In the genomic region with DNA sequence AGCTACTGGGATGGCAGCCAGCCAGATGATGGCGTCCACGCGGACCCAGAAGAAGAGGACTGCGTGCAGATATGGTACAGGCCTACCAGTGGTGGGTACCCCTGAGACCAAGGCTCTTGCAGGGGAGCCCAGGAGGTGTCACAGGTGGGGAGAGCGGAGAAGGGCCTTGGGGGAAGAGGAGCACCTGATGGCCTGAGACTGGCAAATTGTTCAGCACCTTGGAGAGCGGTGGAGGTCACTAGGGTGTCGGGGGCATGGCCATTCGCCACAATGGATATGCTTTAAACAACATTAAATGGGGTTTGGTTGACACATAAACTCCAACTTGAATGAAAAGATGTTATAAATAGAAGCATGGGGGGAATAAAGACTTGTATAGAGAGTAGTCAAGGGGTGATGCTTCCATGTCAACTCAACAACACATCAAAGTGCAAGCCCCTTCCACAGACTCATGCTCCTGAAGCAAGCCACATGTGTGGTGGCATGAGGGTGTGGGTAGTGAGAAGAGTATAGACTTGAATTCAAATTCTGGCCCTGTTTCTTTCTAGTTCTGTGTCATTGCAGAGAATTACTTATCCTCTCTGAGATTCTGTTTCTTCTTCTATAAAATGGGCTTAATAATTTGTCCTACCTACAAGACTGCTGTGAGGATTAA, we compare ENCODE assay signal across 1 cellular context.
TF ChIP-seq lines count a peak whose summit lies in the region.

No MANE protein-coding gene starts in this region.

TF ChIP-seq in K562, 482 proteins besides CTCF, POLR2A, EP300 and RAD21 (continued from another document and continues in another):
- no peak for TF ChIP-seq DEAF1 (CRISPR knock-in tag; IDR thresholded peaks at IDR 0.05)
- TF ChIP-seq ZNF609 (CRISPR knock-in tag; IDR thresholded peaks at IDR 0.05; ENCODE audit: borderline replicate concordance), result no peak
- TF ChIP-seq ETV6 (IDR thresholded peaks at IDR 0.05; ENCODE audit: borderline replicate concordance in 1 of 2, low read depth in 2 of 2, low read length in 1 of 2), result no peak
- TF ChIP-seq ETV6 (CRISPR knock-in tag; IDR thresholded peaks at IDR 0.05; ENCODE audit: borderline replicate concordance), result no peak
- no peak for TF ChIP-seq CHD7 (IDR thresholded peaks at IDR 0.05; ENCODE audit: low read depth, low read length)
- TF ChIP-seq ELF1 (tag; IDR thresholded peaks at IDR 0.05), result no peak
- TF ChIP-seq, protein P1, sequence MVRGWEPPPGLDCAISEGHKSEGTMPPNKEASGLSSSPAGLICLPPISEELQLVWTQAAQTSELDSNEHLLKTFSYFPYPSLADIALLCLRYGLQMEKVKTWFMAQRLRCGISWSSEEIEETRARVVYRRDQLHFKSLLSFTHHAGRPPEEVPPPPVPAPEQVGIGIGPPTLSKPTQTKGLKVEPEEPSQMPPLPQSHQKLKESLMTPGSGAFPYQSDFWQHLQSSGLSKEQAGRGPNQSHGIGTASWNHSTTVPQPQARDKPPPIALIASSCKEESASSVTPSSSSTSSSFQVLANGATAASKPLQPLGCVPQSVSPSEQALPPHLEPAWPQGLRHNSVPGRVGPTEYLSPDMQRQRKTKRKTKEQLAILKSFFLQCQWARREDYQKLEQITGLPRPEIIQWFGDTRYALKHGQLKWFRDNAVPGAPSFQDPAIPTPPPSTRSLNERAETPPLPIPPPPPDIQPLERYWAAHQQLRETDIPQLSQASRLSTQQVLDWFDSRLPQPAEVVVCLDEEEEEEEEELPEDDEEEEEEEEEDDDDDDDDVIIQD (CRISPR knock-in tag; IDR thresholded peaks at IDR 0.05), result no peak
- no peak for TF ChIP-seq ZBED1 (IDR thresholded peaks at IDR 0.05)
- TF ChIP-seq KLF10 (CRISPR knock-in tag; IDR thresholded peaks at IDR 0.05), result no peak
- TF ChIP-seq, protein P2, sequence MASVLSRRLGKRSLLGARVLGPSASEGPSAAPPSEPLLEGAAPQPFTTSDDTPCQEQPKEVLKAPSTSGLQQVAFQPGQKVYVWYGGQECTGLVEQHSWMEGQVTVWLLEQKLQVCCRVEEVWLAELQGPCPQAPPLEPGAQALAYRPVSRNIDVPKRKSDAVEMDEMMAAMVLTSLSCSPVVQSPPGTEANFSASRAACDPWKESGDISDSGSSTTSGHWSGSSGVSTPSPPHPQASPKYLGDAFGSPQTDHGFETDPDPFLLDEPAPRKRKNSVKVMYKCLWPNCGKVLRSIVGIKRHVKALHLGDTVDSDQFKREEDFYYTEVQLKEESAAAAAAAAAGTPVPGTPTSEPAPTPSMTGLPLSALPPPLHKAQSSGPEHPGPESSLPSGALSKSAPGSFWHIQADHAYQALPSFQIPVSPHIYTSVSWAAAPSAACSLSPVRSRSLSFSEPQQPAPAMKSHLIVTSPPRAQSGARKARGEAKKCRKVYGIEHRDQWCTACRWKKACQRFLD (CRISPR knock-in tag; IDR thresholded peaks at IDR 0.05), result peak; percentile 38; the same call in 1 of the 2 replicates
- no peak for TF ChIP-seq NCOA2 (IDR thresholded peaks at IDR 0.05; ENCODE audit: partially characterized antibody in 2 of 2)
- TF ChIP-seq ZNF717 (CRISPR knock-in tag; IDR thresholded peaks at IDR 0.05), result no peak
- peak; percentile 47; the same call in 1 of the 2 replicates for TF ChIP-seq HDAC2 (IDR thresholded peaks at IDR 0.05)
- TF ChIP-seq CBX2 (IDR thresholded peaks at IDR 0.05; ENCODE audit: insufficient read depth, low read length, poor library complexity, severe bottlenecking), result no peak
- no peak for TF ChIP-seq CHD2 (IDR thresholded peaks at IDR 0.05; ENCODE audit: low read depth, low read length)
- no peak for TF ChIP-seq SMAD2 (IDR thresholded peaks at IDR 0.05; ENCODE audit: low read depth, low read length)
- TF ChIP-seq PHF21A (IDR thresholded peaks at IDR 0.05; ENCODE audit: borderline replicate concordance, low read depth), result no peak
- no peak for TF ChIP-seq SOX6 (IDR thresholded peaks at IDR 0.05)
- peak; percentile 34 for TF ChIP-seq NFIC (IDR thresholded peaks at IDR 0.05)
- no peak for TF ChIP-seq SRSF3 (IDR thresholded peaks at IDR 0.05; ENCODE audit: insufficient read depth, low read length)
- no peak for TF ChIP-seq RBM15 (IDR thresholded peaks at IDR 0.05; ENCODE audit: insufficient read depth, low read length)
- TF ChIP-seq RBM22 (IDR thresholded peaks at IDR 0.05; ENCODE audit: low read depth, low read length, poor library complexity, severe bottlenecking), result no peak
- no peak for TF ChIP-seq EWSR1 (IDR thresholded peaks at IDR 0.05; ENCODE audit: borderline replicate concordance, low read depth, partially characterized antibody)
- TF ChIP-seq ZNF561 (CRISPR knock-in tag; conservative IDR thresholded peaks at IDR 0.05), result no peak
- no peak for TF ChIP-seq HSF4 (CRISPR knock-in tag; IDR thresholded peaks at IDR 0.05; ENCODE audit: borderline replicate concordance)
- no peak for TF ChIP-seq MTA1 (IDR thresholded peaks at IDR 0.05; ENCODE audit: borderline replicate concordance)
- TF ChIP-seq, protein P3, sequence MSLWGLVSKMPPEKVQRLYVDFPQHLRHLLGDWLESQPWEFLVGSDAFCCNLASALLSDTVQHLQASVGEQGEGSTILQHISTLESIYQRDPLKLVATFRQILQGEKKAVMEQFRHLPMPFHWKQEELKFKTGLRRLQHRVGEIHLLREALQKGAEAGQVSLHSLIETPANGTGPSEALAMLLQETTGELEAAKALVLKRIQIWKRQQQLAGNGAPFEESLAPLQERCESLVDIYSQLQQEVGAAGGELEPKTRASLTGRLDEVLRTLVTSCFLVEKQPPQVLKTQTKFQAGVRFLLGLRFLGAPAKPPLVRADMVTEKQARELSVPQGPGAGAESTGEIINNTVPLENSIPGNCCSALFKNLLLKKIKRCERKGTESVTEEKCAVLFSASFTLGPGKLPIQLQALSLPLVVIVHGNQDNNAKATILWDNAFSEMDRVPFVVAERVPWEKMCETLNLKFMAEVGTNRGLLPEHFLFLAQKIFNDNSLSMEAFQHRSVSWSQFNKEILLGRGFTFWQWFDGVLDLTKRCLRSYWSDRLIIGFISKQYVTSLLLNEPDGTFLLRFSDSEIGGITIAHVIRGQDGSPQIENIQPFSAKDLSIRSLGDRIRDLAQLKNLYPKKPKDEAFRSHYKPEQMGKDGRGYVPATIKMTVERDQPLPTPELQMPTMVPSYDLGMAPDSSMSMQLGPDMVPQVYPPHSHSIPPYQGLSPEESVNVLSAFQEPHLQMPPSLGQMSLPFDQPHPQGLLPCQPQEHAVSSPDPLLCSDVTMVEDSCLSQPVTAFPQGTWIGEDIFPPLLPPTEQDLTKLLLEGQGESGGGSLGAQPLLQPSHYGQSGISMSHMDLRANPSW (CRISPR knock-in tag; IDR thresholded peaks at IDR 0.05), result no peak
- no peak for TF ChIP-seq NRF1 (conservative IDR thresholded peaks at IDR 0.05 in 1 of 2, IDR thresholded peaks at IDR 0.05 in 1 of 2)
- no peak for TF ChIP-seq TRIM28 (IDR thresholded peaks at IDR 0.05)
